ENCODE assay signal across 19 cellular contexts in the genomic region with DNA sequence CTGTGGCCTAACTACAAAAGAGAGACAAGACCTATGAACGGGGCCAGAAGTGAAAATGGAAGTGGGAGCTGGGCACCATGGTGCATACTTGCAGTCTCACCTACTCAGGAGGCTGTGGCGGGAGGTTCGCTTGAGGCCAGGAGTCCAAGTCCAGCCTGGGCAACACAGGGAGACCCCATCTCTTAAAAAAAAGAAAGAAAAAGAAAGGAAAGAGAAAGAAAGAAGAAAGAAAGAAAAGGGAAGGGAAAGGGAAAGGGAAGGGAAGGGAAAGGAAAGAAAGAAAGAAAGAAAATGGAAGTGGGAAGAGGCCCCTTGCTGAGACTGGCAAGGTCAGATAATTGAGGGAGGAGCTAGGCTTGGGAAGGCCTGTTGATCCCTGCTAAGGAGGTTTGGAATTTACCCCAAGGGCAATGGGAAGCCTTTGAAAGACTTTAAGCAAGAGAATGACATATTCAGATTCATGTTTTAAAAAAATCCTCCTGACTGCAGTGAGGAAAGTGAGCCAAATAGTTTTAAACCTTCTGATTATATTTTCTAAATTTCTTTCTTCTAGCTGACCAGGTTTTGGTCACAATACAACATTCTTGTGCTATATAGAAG. TPM values are rescaled to one million over a fixed set of nuclear protein-coding genes. Genes with fewer than 3 reads are reported as not detected.
DNase-seq lines count a peak whose midpoint lies in the region; ATAC-seq, FAIRE-seq and TF ChIP-seq lines count a peak whose summit lies in the region.
"Had no signal": no experiment of that assay in that cellular context is flagged by ENCODE, and none has a peak within 500 bp of the region (broad histone marks: within the 10 kb centered on the region; RNA-seq: fewer than 3 reads in every experiment).

No MANE protein-coding gene starts in this region.

- H4K91ac ChIP-seq in H1 (replicated peaks; ENCODE audit: insufficient read length, low read length) = peak overlapping the region; percentile 22

- H3K4me3 ChIP-seq in H1 (ENCODE audit: extremely low read depth in 1 of 4, insufficient read depth in 2 of 4, low read depth in 3 of 4, low read length in 4 of 4) (no peak overlapping the region), smooth muscle cell (no peak overlapping the region)
- H3K4me3 ChIP-seq: esophagus muscularis mucosa, tibial nerve had no signal

- no peak overlapping the region for H3K56ac ChIP-seq in H1 (replicated peaks; ENCODE audit: insufficient read length, low read depth, low read length)

- H3K27ac ChIP-seq in RWPE1 (no peak overlapping the region), H1 (ENCODE audit: low read depth, low read length) (no peak overlapping the region), smooth muscle cell (ENCODE audit: low read depth) (peak overlapping the region; percentile 16)
- H3K27ac ChIP-seq: 22Rv1, esophagus muscularis mucosa, tibial nerve had no signal

- ATAC-seq in activated CD4-positive, alpha-beta T cell treated with anti-CD3 and anti-CD28 coated beads for 36 hours = no peak
- no peak for ATAC-seq in HG03469 (IDR thresholded peaks at IDR 0.05; ENCODE audit: unreplicated experiment)
- ATAC-seq: left ventricle myocardium superior had no signal

- peaks cover 72% of the 10 kb centered on the region for H3K36me3 Mint-ChIP-seq in activated CD4-positive, alpha-beta T cell treated with anti-CD3 and anti-CD28 coated beads, Interleukin-2, amount 10 ng/mL, durations not matched to agents 7 days and 5 days (ENCODE audit: low read depth)
- peaks cover 16% of the 10 kb centered on the region for H3K36me3 Mint-ChIP-seq in activated CD4-positive, alpha-beta T cell treated with anti-CD3 and anti-CD28 coated beads for 36 hours (ENCODE audit: low read depth)
- H3K36me3 Mint-ChIP-seq in chondrocyte (ENCODE audit: low read depth) = peaks cover 4% of the 10 kb centered on the region

- TF ChIP-seq RAD21 in H1 (IDR thresholded peaks at IDR 0.05 in 1 of 2, conservative IDR thresholded peaks at IDR 0.05 in 1 of 2; ENCODE audit: low read depth in 2 of 2, low read length in 2 of 2) = no peak

- 94% methylated on average over 3 of the region's 3 CpGs; no CpG with 5 or more reads in 1 of the 2 experiments for WGBS in H1 (ENCODE audit: extremely low coverage in 1 of 2, insufficient coverage in 1 of 2, insufficient read length in 1 of 2, insufficient replicate concordance in 2 of 2, low coverage in 1 of 2, low lambda C conversion rate in 2 of 2, missing lambda C conversion rate in 1 of 2), 2 experiments
- WGBS in smooth muscle cell (ENCODE audit: low lambda C conversion rate) = 93% methylated on average over 3 of the region's 3 CpGs

- H3K9me3 ChIP-seq in H1 (ENCODE audit: insufficient read depth in 2 of 2, low read depth in 1 of 2, low read length in 1 of 2) (peaks cover 5 to 8% of the 10 kb centered on the region in 2 experiments; a peak in 3 of 4 replicates), smooth muscle cell (replicated peaks; ENCODE audit: low read depth) (no peaks in the 10 kb centered on the region)
- H3K9me3 ChIP-seq: esophagus muscularis mucosa, tibial nerve had no signal

- H3K4me1 Mint-ChIP-seq in activated CD4-positive, alpha-beta T cell treated with anti-CD3 and anti-CD28 coated beads, Interleukin-2, amount 10 ng/mL, durations not matched to agents 7 days and 5 days = peaks cover 11% of the 10 kb centered on the region
- H3K4me1 Mint-ChIP-seq in activated CD4-positive, alpha-beta T cell treated with anti-CD3 and anti-CD28 coated beads for 36 hours = no peaks in the 10 kb centered on the region
- H3K4me1 Mint-ChIP-seq in chondrocyte (ENCODE audit: low read depth) = peaks cover 11% of the 10 kb centered on the region
- H3K4me1 Mint-ChIP-seq: activated B cell treated with CpG ODN at 0.5 μM for 24 hours, nephron had no signal

- H3K27me3 ChIP-seq in H1 (replicated peaks in 1 of 4; ENCODE audit: control insufficient read depth in 3 of 4, extremely low read depth in 1 of 4, insufficient read depth in 3 of 4, low read length in 3 of 4) (no peaks in the 10 kb centered on the region), smooth muscle cell (ENCODE audit: low read depth) (no peaks in the 10 kb centered on the region)
- H3K27me3 ChIP-seq: esophagus muscularis mucosa, tibial nerve had no signal

- CTCF ChIA-PET in activated CD4-positive, alpha-beta T cell treated with anti-CD3 and anti-CD28 coated beads, Interleukin-2, amount 10 ng/mL, durations not matched to agents 7 days and 5 days (lab: Charles Lee) = interaction anchor here (0.7 to 1.9 kb wide), 3 partner anchors 7 to 17 kb away, joined by 3 to 6 read pairs (median 6); no protein-coding TSS in a partner anchor
- CTCF ChIA-PET in activated CD4-positive, alpha-beta T cell treated with anti-CD3 and anti-CD28 coated beads for 36 hours (lab: Charles Lee) = interaction anchor here (0.6 kb wide), 2 partner anchors 16 to 80 kb away, joined by 3 read pairs; no protein-coding TSS in a partner anchor
- CTCF ChIA-PET in RWPE1 (lab: Yijun Ruan, JAX) (interaction anchor here (0.5 kb wide), 2 partner anchors 312 to 895 kb away, joined by 3 to 5 read pairs; no protein-coding TSS in a partner anchor), H1 (lab: Charles Lee; ENCODE audit: partially characterized antibody) (interaction anchor here (1.2 to 1.3 kb wide), 2 partner anchors 14 to 227 kb away, joined by 3 read pairs; no protein-coding TSS in a partner anchor)

- no peak overlapping the region for H2BK120ac ChIP-seq in H1 (replicated peaks; ENCODE audit: low read depth, low read length)

- peaks cover 2% of the 10 kb centered on the region for H3K9me3 Mint-ChIP-seq in activated CD4-positive, alpha-beta T cell treated with anti-CD3 and anti-CD28 coated beads, Interleukin-2, amount 10 ng/mL, durations not matched to agents 7 days and 5 days
- no peaks in the 10 kb centered on the region for H3K9me3 Mint-ChIP-seq in activated CD4-positive, alpha-beta T cell treated with anti-CD3 and anti-CD28 coated beads for 36 hours (ENCODE audit: low read depth)
- peaks cover 9% of the 10 kb centered on the region for H3K9me3 Mint-ChIP-seq in chondrocyte (ENCODE audit: low read depth)

- POLR2A ChIA-PET in activated CD4-positive, alpha-beta T cell treated with anti-CD3 and anti-CD28 coated beads, Interleukin-2, amount 10 ng/mL, durations not matched to agents 7 days and 5 days (lab: Charles Lee) = no interaction called here
- POLR2A ChIA-PET in activated CD4-positive, alpha-beta T cell treated with anti-CD3 and anti-CD28 coated beads for 36 hours (lab: Charles Lee) = no interaction called here
- POLR2A ChIA-PET in RWPE1 (lab: Yijun Ruan, JAX; ENCODE audit: low non-redundant PET) (no interaction called here), H1 (lab: Charles Lee; ENCODE audit: partially characterized antibody) (interaction anchor here (0.6 to 2.0 kb wide), 3 partner anchors 11 to 79 kb away, joined by 5 to 6 read pairs (median 5); partner anchors contain the start of gene HERC5)

- H3F3A ChIP-seq in smooth muscle cell (ENCODE audit: low read depth) = no peaks in the 10 kb centered on the region

- no peak for DNase-seq in activated CD4-positive, alpha-beta T cell treated with anti-CD3 and anti-CD28 coated beads, Interleukin-2, amount 10 ng/mL, durations not matched to agents 7 days and 5 days
- no peak for DNase-seq in activated CD4-positive, alpha-beta T cell treated with anti-CD3 and anti-CD28 coated beads for 36 hours
- peak; percentile 61 for DNase-seq in RWPE1 (ENCODE audit: low spot score)
- peak in 1 of 2 experiments; percentile 51 for DNase-seq in H1 (ENCODE audit: low read depth in 1 of 2, low spot score in 2 of 2)
- DNase-seq in smooth muscle cell (lab: John Stamatoyannopoulos, UW; ENCODE audit: unreplicated experiment) = no peak
- no peak for DNase-seq in chondrocyte (ENCODE audit: low spot score)
- no peak for DNase-seq in NCI-H446 (lab: John Stamatoyannopoulos, UW)
- DNase-seq: activated B cell treated with CpG ODN at 0.5 μM for 24 hours; hippocampal formation; left ventricle myocardium superior; NCI-H1105; stimulated activated CD4-positive, alpha-beta T cell treated with anti-CD3 and anti-CD28 coated beads, Interleukin-1b, Interleukin-23, amount 100 ng/mL, for 48 hours had no signal

- FAIRE-seq in H1 (lab: Jason Lieb, UNC) = peak; percentile 57
- FAIRE-seq: astrocyte had no signal

- H2AK5ac ChIP-seq in H1 (ENCODE audit: low read depth, low read length) = no peak overlapping the region

- H3K14ac ChIP-seq in H1 (ENCODE audit: insufficient read length) = no peak overlapping the region

- H4K5ac ChIP-seq in H1 (ENCODE audit: insufficient read length, low read depth, low read length) = no peak overlapping the region

- H3K79me2 ChIP-seq in H1 (ENCODE audit: control insufficient read depth in 1 of 2, insufficient read depth in 2 of 2, low read length in 2 of 2) = no peaks in the 10 kb centered on the region
- H3K79me2 ChIP-seq in smooth muscle cell (ENCODE audit: low read depth) = no peaks in the 10 kb centered on the region

- H2BK20ac ChIP-seq in H1 (ENCODE audit: low read length) = no peak overlapping the region

- no peak overlapping the region for H3K23ac ChIP-seq in H1 (ENCODE audit: insufficient read length)

- H4K20me1 ChIP-seq in H1 (replicated peaks in 1 of 2; ENCODE audit: control insufficient read depth in 1 of 2, insufficient read depth in 2 of 2, low read length in 2 of 2) (no peaks in the 10 kb centered on the region), smooth muscle cell (ENCODE audit: low read depth) (no peaks in the 10 kb centered on the region)

- TF ChIP-seq CTCF in RWPE1 (conservative IDR thresholded peaks at IDR 0.05; ENCODE audit: low read depth) (no peak), H1 (IDR thresholded peaks at IDR 0.05; ENCODE audit: control extremely low read depth in 1 of 3, insufficient read depth in 1 of 3, low read depth in 1 of 3, low read length in 3 of 3) (no peak), smooth muscle cell (IDR thresholded peaks at IDR 0.05; ENCODE audit: borderline replicate concordance, insufficient read depth, poor library complexity, severe bottlenecking) (no peak), chondrocyte (IDR thresholded peaks at IDR 0.05) (no peak)

- 0 out of 4 replicates have a peak overlapping the region, but pooled peaks of 1 of the 2 experiments have one; percentile 6 for H3K4me2 ChIP-seq in H1 (ENCODE audit: insufficient read depth in 1 of 2, low read depth in 2 of 2, low read length in 2 of 2)
- no peak overlapping the region for H3K4me2 ChIP-seq in smooth muscle cell

- no peaks in the 10 kb centered on the region; the same call in 1 of the 2 replicates for H3K23me2 ChIP-seq in H1 (ENCODE audit: low read depth, low read length)

- H2AFZ ChIP-seq in H1 (ENCODE audit: low read length) = no peak overlapping the region
- H2AFZ ChIP-seq in smooth muscle cell (ENCODE audit: low read depth) = no peak overlapping the region

- H3K4me1 ChIP-seq in H1 (replicated peaks in 1 of 4; ENCODE audit: control insufficient read depth in 3 of 4, insufficient read depth in 4 of 4, low read length in 3 of 4) = peaks cover 0 to 9% (median 4%) of the 10 kb centered on the region in 4 experiments; a peak in 5 of 7 replicates
- no peaks in the 10 kb centered on the region for H3K4me1 ChIP-seq in smooth muscle cell (ENCODE audit: low read depth)
- H3K4me1 ChIP-seq: esophagus muscularis mucosa, tibial nerve had no signal

- no peak overlapping the region for H3K4ac ChIP-seq in H1 (replicated peaks; ENCODE audit: insufficient read length, low read depth, low read length)

- H3K36me3 ChIP-seq in H1 (ENCODE audit: control insufficient read depth in 2 of 4, insufficient read depth in 4 of 4, low read length in 3 of 4) (peaks cover 0 to 6% (median 4%) of the 10 kb centered on the region in 4 experiments; a peak in 2 of 8 replicates), smooth muscle cell (ENCODE audit: low read depth) (no peaks in the 10 kb centered on the region)

- H3K18ac ChIP-seq in H1 (ENCODE audit: extremely low read depth, low read length) = peak overlapping the region; percentile 21; the same call in 1 of the 2 replicates

- no peaks in the 10 kb centered on the region for H3K79me1 ChIP-seq in H1 (ENCODE audit: low read depth, low read length)

- H3K4me3 Mint-ChIP-seq in activated CD4-positive, alpha-beta T cell treated with anti-CD3 and anti-CD28 coated beads, Interleukin-2, amount 10 ng/mL, durations not matched to agents 7 days and 5 days = no peak overlapping the region
- H3K4me3 Mint-ChIP-seq in activated CD4-positive, alpha-beta T cell treated with anti-CD3 and anti-CD28 coated beads for 36 hours = no peak overlapping the region
- H3K4me3 Mint-ChIP-seq in chondrocyte (ENCODE audit: unreplicated experiment) = no peak overlapping the region
- H3K4me3 Mint-ChIP-seq: activated B cell treated with CpG ODN at 0.5 μM for 24 hours; dendritic cell treated with granulocyte-macrophage colony-stimulating factor and Interleukin-4, amounts not matched to agents 40 ng/mL and 50 ng/mL, for 4 days; nephron had no signal

- no peak overlapping the region for H4K8ac ChIP-seq in H1 (ENCODE audit: extremely low read depth, insufficient read depth, low read length)

- no peak overlapping the region for H2BK12ac ChIP-seq in H1 (ENCODE audit: low read depth, low read length)

- H3K27me3 Mint-ChIP-seq in activated CD4-positive, alpha-beta T cell treated with anti-CD3 and anti-CD28 coated beads, Interleukin-2, amount 10 ng/mL, durations not matched to agents 7 days and 5 days = no peaks in the 10 kb centered on the region
- H3K27me3 Mint-ChIP-seq in activated CD4-positive, alpha-beta T cell treated with anti-CD3 and anti-CD28 coated beads for 36 hours = no peaks in the 10 kb centered on the region
- no peaks in the 10 kb centered on the region for H3K27me3 Mint-ChIP-seq in chondrocyte (ENCODE audit: low read depth)
- H3K27me3 Mint-ChIP-seq: activated B cell treated with CpG ODN at 0.5 μM for 24 hours; dendritic cell treated with granulocyte-macrophage colony-stimulating factor and Interleukin-4, amounts not matched to agents 40 ng/mL and 50 ng/mL, for 4 days had no signal

- no peak for TF ChIP-seq EP300 in H1 (IDR thresholded peaks at IDR 0.05; ENCODE audit: borderline replicate concordance in 1 of 2, low read depth in 2 of 2, low read length in 2 of 2)

- no peak overlapping the region for H2BK5ac ChIP-seq in H1 (ENCODE audit: low read depth, low read length)

- TF ChIP-seq POLR2A in H1 (IDR thresholded peaks at IDR 0.05; ENCODE audit: control extremely low read depth in 1 of 2, low read depth in 2 of 2, low read length in 2 of 2) = no peak

- intact Hi-C loops in activated CD4-positive, alpha-beta T cell treated with anti-CD3 and anti-CD28 coated beads for 36 hours (cut with DNase I, micrococcal nuclease) = no loop called here

- H2BK15ac ChIP-seq in H1 (ENCODE audit: low read length) = no peak overlapping the region

- no peak overlapping the region for H3K9ac ChIP-seq in H1 (replicated peaks in 1 of 4; ENCODE audit: extremely low read depth in 1 of 4, low read depth in 3 of 4, low read length in 3 of 4)
- H3K9ac ChIP-seq in smooth muscle cell (ENCODE audit: low read depth) = no peak overlapping the region

- H3K27ac Mint-ChIP-seq in activated CD4-positive, alpha-beta T cell treated with anti-CD3 and anti-CD28 coated beads, Interleukin-2, amount 10 ng/mL, durations not matched to agents 7 days and 5 days = peak overlapping the region; percentile 34
- no peak overlapping the region for H3K27ac Mint-ChIP-seq in activated CD4-positive, alpha-beta T cell treated with anti-CD3 and anti-CD28 coated beads for 36 hours
- no peak overlapping the region for H3K27ac Mint-ChIP-seq in chondrocyte (ENCODE audit: unreplicated experiment)
- H3K27ac Mint-ChIP-seq: activated B cell treated with CpG ODN at 0.5 μM for 24 hours; dendritic cell treated with granulocyte-macrophage colony-stimulating factor and Interleukin-4, amounts not matched to agents 40 ng/mL and 50 ng/mL, for 4 days had no signal

RNA-seq across cellular contexts. Expression of gene HERC5, which starts 17.7 kb away (rescaled TPM):
- total RNA-seq in activated CD4-positive, alpha-beta T cell treated with anti-CD3 and anti-CD28 coated beads, Interleukin-2, amount 10 ng/mL, durations not matched to agents 7 days and 5 days = 10 to 100 TPM; 47.8 to 49.2 TPM
- total RNA-seq in activated CD4-positive, alpha-beta T cell treated with anti-CD3 and anti-CD28 coated beads for 36 hours = 10 to 100 TPM; 21.1 TPM
- total RNA-seq in H1 (2021; fragmentation: NEBNext Ultra II Directional; extraction: Animal tissue kit (Norgen Biotek cat#: 25700)) = 20.2 and 20.7 TPM in 2 replicates
- polyA plus RNA-seq in H1 (2011; rRNA removed) (4.5 and 6.6 TPM in 2 replicates), smooth muscle cell (0.69 and 1.7 TPM in 2 replicates)
- 9.3 TPM for polyA plus RNA-seq in H1 (2011; cell fraction: cytosol; rRNA removed)
- polyA plus RNA-seq in H1 (2011; cell fraction: nucleus; rRNA removed) = 3.7 TPM
- 11.7 to 15.6 TPM (median 12.0 TPM) in 4 replicates for polyA plus RNA-seq in H1 (2012, experiment 1 of 2)
- polyA plus RNA-seq in H1 (2012, experiment 2 of 2) = 1.8 TPM
- polyA plus RNA-seq in H1 (2013, experiment 1 of 2) = 10.3 TPM
- polyA plus RNA-seq in H1 (2013, experiment 2 of 2) = 10.0 TPM
- polyA minus RNA-seq in H1 (2011; rRNA and poly(A)+ RNA removed) = 13.2 and 18.3 TPM in 2 replicates
- 8.4 TPM for polyA minus RNA-seq in H1 (2011; cell fraction: cytosol; rRNA and poly(A)+ RNA removed)
- polyA minus RNA-seq in H1 (2011; cell fraction: nucleus; rRNA and poly(A)+ RNA removed) = 12.2 TPM
- total RNA-seq in smooth muscle cell (1.0 and 1.6 TPM in 2 replicates), chondrocyte (0.40 to 0.56 TPM (median 0.49 TPM) in 3 replicates)
